Comparison of ENCODE assay signal across 31 cellular contexts in genomic region chr2:152607793-152608300, GRCh38.
"Had no signal": no experiment of that assay in that cellular context is flagged by ENCODE, and none has a peak within 500 bp of the region (broad histone marks: within the 10 kb centered on the region; RNA-seq: fewer than 3 reads in every experiment).

No MANE protein-coding gene starts in this region.

- H3K36me3 ChIP-seq: ascending aorta, cardiac muscle cell, SJSA1 had no signal

- ATAC-seq: activated T-cell treated with anti-CD3 and anti-CD28 coated beads, Interleukin-2, amount 50 U/mL, for 4 hours; Panc1; SK-N-SH treated with all-trans-retinoic acid at 6 μM for 48 hours had no signal

- H3K4me1 ChIP-seq: SJSA1 had no signal

- H3K9me3 ChIP-seq: ascending aorta, SJSA1 had no signal

- H3K4me3 ChIP-seq: ascending aorta, cardiac muscle cell, SJSA1 had no signal

- DNase-seq: activated B cell treated with CpG ODN at 0.5 μM for 24 hours; activated CD4-positive, alpha-beta memory T cell treated with anti-CD3 and anti-CD28 coated beads for 36 hours; activated CD4-positive, alpha-beta T cell treated with anti-CD3 and anti-CD28 coated beads for 4 hours; activated CD4-positive, alpha-beta T cell treated with anti-CD3 and anti-CD28 coated beads, Interleukin-2, amount 50 U/mL, for 1 hour; activated CD4-positive, CD25-positive, alpha-beta regulatory T cell treated with anti-CD3 and anti-CD28 coated beads, Interleukin-2, amount 50 U/mL, for 72 hours; activated CD8-positive, alpha-beta memory T cell treated with anti-CD3 and anti-CD28 coated beads, Interleukin-2, amount 50 U/mL, for 4 hours; activated gamma-delta T cell treated with Interleukin-2 at 50 U/mL for 16 hours; activated naive CD4-positive, alpha-beta T cell treated with anti-CD3 and anti-CD28 coated beads for 36 hours; activated naive CD8-positive, alpha-beta T cell treated with anti-CD3 and anti-CD28 coated beads for 36 hours; activated T-cell treated with anti-CD3 and anti-CD28 coated beads for 4 hours; activated T-cell treated with anti-CD3 and anti-CD28 coated beads, Interleukin-2, amount 50 U/mL, for 4 hours; amniotic stem cell; MM.1S; MV-4-11; NCI-H1092; NCI-H1436 treated with DMSO at 0.1 percent for 48 hours; NCI-H1694 treated with DMSO at 0.1 percent for 48 hours; NCI-H2029; NCI-H345; NCI-H524 treated with DMSO at 0.1 percent for 48 hours; SHP77 treated with DMSO at 0.1 percent for 48 hours; T-helper 1 cell; T-helper 2 cell; T-helper 9 cell had no signal

- H3K27me3 ChIP-seq: ascending aorta, cardiac muscle cell, SJSA1 had no signal

- H3K27ac ChIP-seq: ascending aorta, cardiac muscle cell, KMS-11, SJSA1, VCaP had no signal
